ENCODE assay signal across 14 cellular contexts in the genomic region with DNA sequence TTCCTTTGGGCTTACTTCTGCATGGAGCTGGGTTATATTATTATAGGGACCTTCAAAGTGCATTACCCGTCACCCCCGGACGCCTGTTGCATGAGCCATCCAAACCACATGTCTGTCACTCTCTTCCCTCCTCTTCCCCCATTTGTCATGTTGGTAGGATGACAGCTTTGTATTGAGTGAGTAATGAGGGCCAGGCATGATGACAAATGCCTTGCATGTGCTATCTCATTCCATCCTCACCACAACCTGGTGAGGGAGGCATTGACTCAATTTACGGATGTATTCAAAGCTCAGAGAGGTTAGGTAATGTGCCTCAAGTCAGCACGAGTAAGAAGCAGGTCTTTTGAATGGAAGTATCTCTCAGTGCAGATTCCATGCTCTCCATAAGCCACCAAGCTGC.
DNase-seq lines count a peak whose midpoint lies in the region; ATAC-seq lines count a peak whose summit lies in the region.
"Had no signal": no experiment of that assay in that cellular context is flagged by ENCODE, and none has a peak within 500 bp of the region (broad histone marks: within the 10 kb centered on the region; RNA-seq: fewer than 3 reads in every experiment).

No MANE protein-coding gene starts in this region.

- no CpG with 5 or more reads among the region's 5 CpGs for WGBS in mesendoderm (ENCODE audit: extremely low coverage, insufficient coverage, low lambda C conversion rate)
- WGBS in right cardiac atrium: 89% methylated on average over 5 of the region's 5 CpGs

- no peak overlapping the region for H3K4ac ChIP-seq in mesendoderm (ENCODE audit: low read depth, low read length)

- H3K27ac ChIP-seq in mesendoderm (ENCODE audit: low read depth, low read length): no peak overlapping the region
- no peak overlapping the region for H3K27ac ChIP-seq in right cardiac atrium (ENCODE audit: low read length)

- H3K18ac ChIP-seq in mesendoderm (ENCODE audit: low read length): no peak overlapping the region

- no peak overlapping the region for H2BK15ac ChIP-seq in mesendoderm (replicated peaks; ENCODE audit: low read depth)

- H4K5ac ChIP-seq in mesendoderm (ENCODE audit: low read length): no peak overlapping the region

- ATAC-seq in activated T-cell treated with anti-CD3 and anti-CD28 coated beads, Interleukin-2, amount 50 U/mL, for 72 hours (replicated peaks in 1 of 2): peak; percentile 94 to 96
- ATAC-seq in GM21786 (IDR thresholded peaks at IDR 0.05; ENCODE audit: unreplicated experiment): no peak
- ATAC-seq in right cardiac atrium: no peak
- ATAC-seq in GM19397 (IDR thresholded peaks at IDR 0.05; ENCODE audit: unreplicated experiment): no peak

- no peaks in the 10 kb centered on the region for H3K36me3 ChIP-seq in mesendoderm (ENCODE audit: control insufficient read depth, insufficient read depth, low read length)
- H3K36me3 ChIP-seq: HAP-1 had no signal

- DNase-seq in EH (ENCODE audit: low read depth) (peak; percentile 94), HS-5 (ENCODE audit: low read depth) (peak; percentile 94), mesendoderm (peak; percentile 57), right cardiac atrium (no peak), AML-193 (lab: John Stamatoyannopoulos, UW) (no peak)
- DNase-seq in activated T-cell treated with anti-CD3 and anti-CD28 coated beads, Interleukin-2, amount 50 U/mL, for 72 hours: peak; percentile 15 to 39
- DNase-seq: DMS79 treated with DMSO at 0.1 percent for 48 hours, NCI-H1930, SHP77 treated with DMSO at 0.1 percent for 48 hours, substantia nigra had no signal

- H3K27me3 Mint-ChIP-seq in activated T-cell treated with anti-CD3 and anti-CD28 coated beads, Interleukin-2, amount 50 U/mL, for 72 hours (ENCODE audit: low read depth): no peaks in the 10 kb centered on the region

- no peaks in the 10 kb centered on the region for H3K9me3 ChIP-seq in right cardiac atrium (ENCODE audit: control insufficient read depth, low read length)
- H3K9me3 ChIP-seq: HAP-1 had no signal

- H3K79me1 ChIP-seq in mesendoderm (ENCODE audit: low read length): no peaks in the 10 kb centered on the region

- H3K4me3 ChIP-seq in mesendoderm (ENCODE audit: low read length): no peak overlapping the region
- no peak overlapping the region for H3K4me3 ChIP-seq in right cardiac atrium (ENCODE audit: low read length)
- H3K4me3 ChIP-seq: coronary artery, HAP-1 had no signal

- no peak overlapping the region for H4K8ac ChIP-seq in mesendoderm (ENCODE audit: low read depth, low read length)

- H3K9ac ChIP-seq in mesendoderm (ENCODE audit: low read length): no peak overlapping the region

- H3K27me3 ChIP-seq in mesendoderm (ENCODE audit: insufficient read depth, low read length, poor library complexity) (no peaks in the 10 kb centered on the region), right cardiac atrium (ENCODE audit: control insufficient read depth, insufficient read depth) (no peaks in the 10 kb centered on the region)

- intact Hi-C loops in right cardiac atrium (cut with DNase I): no loop called here

- no peak overlapping the region for H3K4me2 ChIP-seq in mesendoderm (ENCODE audit: low read length)

- no peak overlapping the region for H2BK5ac ChIP-seq in mesendoderm (ENCODE audit: low read length)

- H3K9me3 Mint-ChIP-seq in activated T-cell treated with anti-CD3 and anti-CD28 coated beads, Interleukin-2, amount 50 U/mL, for 72 hours: peaks cover 0 to 1% of the 10 kb centered on the region in 2 donors

- H3K27ac Mint-ChIP-seq in activated T-cell treated with anti-CD3 and anti-CD28 coated beads, Interleukin-2, amount 50 U/mL, for 72 hours: no peak overlapping the region

- H3K79me2 ChIP-seq in mesendoderm (ENCODE audit: control insufficient read depth, insufficient read depth, low read length): no peaks in the 10 kb centered on the region

- peaks cover 10% of the 10 kb centered on the region for H3K4me1 ChIP-seq in mesendoderm (ENCODE audit: control insufficient read depth, low read depth, low read length)
- no peaks in the 10 kb centered on the region for H3K4me1 ChIP-seq in right cardiac atrium (ENCODE audit: control insufficient read depth, insufficient read depth, low read length)
- H3K4me1 ChIP-seq: HAP-1 had no signal

- H2AK5ac ChIP-seq in mesendoderm (ENCODE audit: low read length): no peak overlapping the region

- H3K56ac ChIP-seq in mesendoderm (ENCODE audit: low read length): no peak overlapping the region

- no peak overlapping the region for H3K4me3 Mint-ChIP-seq in activated T-cell treated with anti-CD3 and anti-CD28 coated beads, Interleukin-2, amount 50 U/mL, for 72 hours

- peaks cover 6% of the 10 kb centered on the region for H3K4me1 Mint-ChIP-seq in activated T-cell treated with anti-CD3 and anti-CD28 coated beads, Interleukin-2, amount 50 U/mL, for 72 hours (ENCODE audit: low read depth)

- H2BK120ac ChIP-seq in mesendoderm (ENCODE audit: low read depth, low read length): no peak overlapping the region

- H3K36me3 Mint-ChIP-seq in activated T-cell treated with anti-CD3 and anti-CD28 coated beads, Interleukin-2, amount 50 U/mL, for 72 hours (ENCODE audit: insufficient read depth in 2 of 2): no peaks in the 10 kb centered on the region

- H3K23ac ChIP-seq in mesendoderm (ENCODE audit: low read length): no peak overlapping the region

Comparison
In these comparisons a context has a peak if more than half of its experiments do, and no peak if none do; other contexts are left out.
1. DNase-seq: peak in EH (single experiment), HS-5 (single experiment), activated T-cell treated with anti-CD3 and anti-CD28 coated beads, Interleukin-2, amount 50 U/mL, for 72 hours (2 of 2) and mesendoderm (single experiment); none in right cardiac atrium (0 of 3) and AML-193 (0 of 2).
2. ATAC-seq: peak in activated T-cell treated with anti-CD3 and anti-CD28 coated beads, Interleukin-2, amount 50 U/mL, for 72 hours (2 of 2); none in GM21786 (single experiment), right cardiac atrium (0 of 2) and GM19397 (single experiment).